9 cellular contexts compared by ENCODE assay signal in the genomic region with DNA sequence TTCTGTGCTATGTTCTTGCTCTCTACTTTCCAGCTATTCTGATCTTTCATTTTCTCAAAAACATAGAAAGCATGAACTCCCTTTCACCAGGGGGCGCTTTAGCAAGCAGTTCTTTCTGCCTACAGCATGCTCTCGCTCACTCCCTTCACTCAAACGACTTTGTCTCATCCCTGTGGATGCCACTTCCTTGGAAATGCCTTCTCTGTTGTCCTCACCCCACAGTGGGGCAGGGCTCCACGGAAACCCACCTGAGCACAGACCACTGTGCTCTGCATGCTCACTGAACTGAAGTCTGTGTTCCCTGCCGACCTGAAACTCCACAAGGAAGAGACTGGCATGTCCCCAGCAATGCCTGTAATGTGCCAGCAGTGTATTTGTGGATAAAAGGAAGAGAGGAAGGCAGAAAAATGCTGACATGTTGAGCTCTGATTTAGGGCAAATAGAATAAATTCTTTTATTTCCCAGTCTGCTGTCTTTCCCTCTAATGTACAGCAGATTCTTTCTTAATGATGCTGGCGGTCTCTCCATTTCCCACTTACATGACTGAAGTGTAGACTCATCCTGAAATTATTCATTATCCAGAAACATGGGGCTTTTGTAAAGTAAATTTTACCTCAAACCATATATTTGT. TPM values are rescaled to one million over a fixed set of nuclear protein-coding genes. Genes with fewer than 3 reads are reported as not detected.
DNase-seq lines count a peak whose midpoint lies in the region; ATAC-seq, FAIRE-seq and TF ChIP-seq lines count a peak whose summit lies in the region.
"Had no signal": no experiment of that assay in that cellular context is flagged by ENCODE, and none has a peak within 500 bp of the region (broad histone marks: within the 10 kb centered on the region; RNA-seq: fewer than 3 reads in every experiment).

No MANE protein-coding gene starts in this region.

- no peaks in the 10 kb centered on the region for H3K79me2 ChIP-seq in OCI-LY7 (ENCODE audit: insufficient read depth, low read depth, low read length)

- H3K27ac ChIP-seq in OCI-LY7 (ENCODE audit: low read depth, low read length, poor library complexity, severe bottlenecking) (no peak overlapping the region), right lobe of liver (no peak overlapping the region)

- intact Hi-C loops in OCI-LY7 (cut with micrococcal nuclease; ENCODE audit: unreplicated experiment) (loop anchor here (10.0 kb wide), 1 partner anchor 180 kb away; no protein-coding TSS in a partner anchor), right lobe of liver (cut with DNase I) (no loop called here)

- CTCF ChIA-PET in OCI-LY7 (lab: Charles Lee; ENCODE audit: unreplicated experiment) = no interaction called here

- peaks cover 25% of the 10 kb centered on the region for H3K4me1 Mint-ChIP-seq in chondrocyte (ENCODE audit: low read depth)
- peaks cover 13% of the 10 kb centered on the region for H3K4me1 Mint-ChIP-seq in stimulated activated memory B cell treated with anti-CD40 and anti-IgM and Interleukin-4, amounts not matched to agents 10 μg/mL and 1 μg/mL and 100 μg/mL, for 72 hours

- no peak for TF ChIP-seq POLR2A in right lobe of liver (IDR thresholded peaks at IDR 0.05)

- DNase-seq in BE2C = peak; percentile 83
- DNase-seq in GM18507 (ENCODE audit: extremely low spot score, insufficient read length, low read depth) = no peak
- DNase-seq in OCI-LY7 (ENCODE audit: low spot score) = peak; percentile 40
- DNase-seq in chondrocyte (ENCODE audit: low spot score) = no peak
- peak in 1 of 3 donors; percentile 60 for DNase-seq in right lobe of liver

- peak overlapping the region; percentile 34; the same call in 1 of the 2 replicates for H2AFZ ChIP-seq in OCI-LY7 (ENCODE audit: low read length)

- peak overlapping the region; percentile 4; the same call in 1 of the 2 replicates for H3K4me2 ChIP-seq in OCI-LY7 (ENCODE audit: low read length)

- 20% methylated on average over 6 of the region's 6 CpGs for WGBS in right lobe of liver (ENCODE audit: insufficient coverage, low coverage, low lambda C conversion rate, missing lambda C conversion rate)

- H3K27me3 Mint-ChIP-seq in chondrocyte (ENCODE audit: low read depth) = no peaks in the 10 kb centered on the region
- peaks cover 54% of the 10 kb centered on the region for H3K27me3 Mint-ChIP-seq in stimulated activated memory B cell treated with anti-CD40 and anti-IgM and Interleukin-4, amounts not matched to agents 10 μg/mL and 1 μg/mL and 100 μg/mL, for 72 hours

- POLR2A ChIA-PET in OCI-LY7 (lab: Charles Lee) = no interaction called here

- peaks cover 4% of the 10 kb centered on the region for H3K9me3 Mint-ChIP-seq in chondrocyte (ENCODE audit: low read depth)
- H3K9me3 Mint-ChIP-seq in stimulated activated memory B cell treated with anti-CD40 and anti-IgM and Interleukin-4, amounts not matched to agents 10 μg/mL and 1 μg/mL and 100 μg/mL, for 72 hours = peaks cover 3% of the 10 kb centered on the region

- ATAC-seq in right lobe of liver (peak; percentile 55 to 76 (median 72)), HG02642 (IDR thresholded peaks at IDR 0.05; ENCODE audit: poor library complexity, unreplicated experiment) (no peak), GM21576 (IDR thresholded peaks at IDR 0.05; ENCODE audit: unreplicated experiment) (no peak)
- ATAC-seq in stimulated activated memory B cell treated with anti-CD40 and anti-IgM and Interleukin-4, amounts not matched to agents 10 μg/mL and 1 μg/mL and 100 μg/mL, for 72 hours = no peak
- ATAC-seq: naive thymus-derived CD4-positive, alpha-beta T cell had no signal

- peak overlapping the region; percentile 94 for H3K27ac Mint-ChIP-seq in chondrocyte (ENCODE audit: unreplicated experiment)
- no peak overlapping the region for H3K27ac Mint-ChIP-seq in stimulated activated memory B cell treated with anti-CD40 and anti-IgM and Interleukin-4, amounts not matched to agents 10 μg/mL and 1 μg/mL and 100 μg/mL, for 72 hours
- H3K27ac Mint-ChIP-seq: naive thymus-derived CD4-positive, alpha-beta T cell had no signal

- no peaks in the 10 kb centered on the region for H3K36me3 Mint-ChIP-seq in chondrocyte (ENCODE audit: low read depth)
- H3K36me3 Mint-ChIP-seq in stimulated activated memory B cell treated with anti-CD40 and anti-IgM and Interleukin-4, amounts not matched to agents 10 μg/mL and 1 μg/mL and 100 μg/mL, for 72 hours = no peaks in the 10 kb centered on the region

- H3K4me1 ChIP-seq in BE2C = peaks cover 4% of the 10 kb centered on the region; the same call in 1 of the 2 replicates
- H3K4me1 ChIP-seq in OCI-LY7 (ENCODE audit: insufficient read depth, low read length, poor library complexity, severe bottlenecking) = no peaks in the 10 kb centered on the region
- peaks cover 0 to 5% (median 0%) of the 10 kb centered on the region in 4 donors for H3K4me1 ChIP-seq in right lobe of liver

- H3K4me3 Mint-ChIP-seq in chondrocyte (ENCODE audit: unreplicated experiment) = peak overlapping the region; percentile 71
- H3K4me3 Mint-ChIP-seq in stimulated activated memory B cell treated with anti-CD40 and anti-IgM and Interleukin-4, amounts not matched to agents 10 μg/mL and 1 μg/mL and 100 μg/mL, for 72 hours = no peak overlapping the region
- H3K4me3 Mint-ChIP-seq: naive thymus-derived CD4-positive, alpha-beta T cell had no signal

- no TSS peak for BruUV-seq in OCI-LY7 (replicated peaks; lab: Mats Ljungman, UMichigan)

- no peaks in the 10 kb centered on the region for H3K36me3 ChIP-seq in BE2C
- no peaks in the 10 kb centered on the region for H3K36me3 ChIP-seq in OCI-LY7 (ENCODE audit: insufficient read depth, low read length)
- H3K36me3 ChIP-seq in right lobe of liver = no peaks in the 10 kb centered on the region

- peak; percentile 94 for TF ChIP-seq CTCF in BE2C (IDR thresholded peaks at IDR 0.05; ENCODE audit: low read depth, low read length)
- TF ChIP-seq CTCF in OCI-LY7 (conservative IDR thresholded peaks at IDR 0.05; ENCODE audit: low read length) = peak; percentile 82
- peak; percentile 97 for TF ChIP-seq CTCF in chondrocyte (IDR thresholded peaks at IDR 0.05)
- TF ChIP-seq CTCF in right lobe of liver (IDR thresholded peaks at IDR 0.05) = peak; percentile 29 to 72 (median 55)

- peak; percentile 56 for FAIRE-seq in GM18507 (lab: Jason Lieb, UNC)

- H3K9me2 ChIP-seq in OCI-LY7 (ENCODE audit: insufficient read depth, low read length) = no peaks in the 10 kb centered on the region

- no peaks in the 10 kb centered on the region for H4K20me1 ChIP-seq in OCI-LY7 (ENCODE audit: insufficient read depth, low read length)

- no peaks in the 10 kb centered on the region for H3K9me3 ChIP-seq in BE2C
- no peaks in the 10 kb centered on the region for H3K9me3 ChIP-seq in OCI-LY7 (ENCODE audit: low read length)
- H3K9me3 ChIP-seq in right lobe of liver = no peaks in the 10 kb centered on the region

- H3K27me3 ChIP-seq in BE2C (no peaks in the 10 kb centered on the region), right lobe of liver (peaks cover 0 to 8% of the 10 kb centered on the region in 2 donors)

- H3K4me3 ChIP-seq in BE2C (ENCODE audit: low read depth, low read length) (peak overlapping the region; percentile 44), OCI-LY7 (ENCODE audit: low read depth, low read length, poor library complexity, severe bottlenecking) (no peak overlapping the region), right lobe of liver (no peak overlapping the region)

RNA-seq across cellular contexts. Expression of a gene that starts 4.9 kb away (rescaled TPM):
- 51.1 TPM for polyA plus RNA-seq in BE2C (2012; ENCODE audit: insufficient read depth, insufficient read length, low read depth)
- total RNA-seq in OCI-LY7 (2014; rRNA removed; shearing (Covaris generic)) = 0.19 TPM in 1 of 2 replicates, not detected in the other
- total RNA-seq in OCI-LY7 (2022) (0.10 and 0.17 TPM in 2 replicates), chondrocyte (16.0 to 19.4 TPM (median 18.6 TPM) in 3 replicates), right lobe of liver (1 to 10 TPM in 2 of 6 experiments, under 1 TPM in 3, not detected in 1; 0.12 to 1.2 (median 0.49) TPM)
- polyA plus RNA-seq: naive thymus-derived CD4-positive, alpha-beta T cell had no signal

Comparison
In these comparisons a context has a peak if more than half of its experiments do, and no peak if none do; other contexts are left out.
1. DNase-seq: peak in BE2C (single experiment) and OCI-LY7 (single experiment); none in GM18507 (single experiment) and chondrocyte (single experiment).
2. ATAC-seq: peak in right lobe of liver (4 of 4); none in HG02642 (single experiment), GM21576 (single experiment) and stimulated activated memory B cell treated with anti-CD40 and anti-IgM and Interleukin-4, amounts not matched to agents 10 μg/mL and 1 μg/mL and 100 μg/mL, for 72 hours (single experiment).
3. Peak in every context shown above with its lines, with median percentiles within 50 percentile points of each other: CTCF ChIP-seq.